ENCODE assay signal across 4 cellular contexts in the genomic region with DNA sequence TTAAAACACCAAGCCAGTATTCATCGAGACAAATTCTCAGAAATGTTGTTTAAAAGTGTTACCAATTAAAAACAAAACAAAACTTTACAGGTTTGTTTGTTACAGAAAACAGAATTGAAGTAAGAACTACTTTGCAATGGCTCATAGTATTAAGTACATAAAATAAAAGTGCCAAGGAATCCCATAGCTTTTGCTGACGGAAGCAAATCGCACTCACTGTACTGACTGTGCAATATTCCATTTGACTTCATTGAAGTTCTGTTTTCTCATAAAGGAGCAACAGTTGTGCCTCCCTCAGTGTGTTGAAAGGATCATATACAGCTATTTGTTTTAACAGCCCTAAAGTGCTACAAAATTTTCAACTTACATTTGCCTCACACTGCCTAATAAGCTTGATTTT.
TF ChIP-seq lines count a peak whose summit lies in the region.

No MANE protein-coding gene starts in this region.

TF ChIP-seq in HepG2, 621 proteins besides CTCF, POLR2A, EP300 and RAD21:
- TF ChIP-seq MAFF (IDR thresholded peaks at IDR 0.05; ENCODE audit: low read depth, low read length) (peak; percentile 94), ZNF75D (CRISPR knock-in tag; IDR thresholded peaks at IDR 0.05; ENCODE audit: borderline replicate concordance) (no peak), MAFK (conservative IDR thresholded peaks at IDR 0.05 in 1 of 2, IDR thresholded peaks at IDR 0.05 in 1 of 2; ENCODE audit: low read length in 2 of 2) (peak; percentile 91 to 96)
TF ChIP-seq in HepG2: peak in this region for 2.

TF ChIP-seq in A549, 52 proteins besides CTCF, POLR2A, EP300 and RAD21:
- TF ChIP-seq HOXB13 (CRISPR knock-in tag; IDR thresholded peaks at IDR 0.05; ENCODE audit: low read depth) (no peak), MAFK (IDR thresholded peaks at IDR 0.05; ENCODE audit: partially characterized antibody) (peak; percentile 35)

TF ChIP-seq in IMR-90, 13 proteins besides CTCF, POLR2A, EP300 and RAD21:
- TF ChIP-seq MAFK (IDR thresholded peaks at IDR 0.05; ENCODE audit: low read depth, low read length), result peak; percentile 53
- TF ChIP-seq CEBPB (IDR thresholded peaks at IDR 0.05; ENCODE audit: low read depth, low read length), result no peak
- no peak for TF ChIP-seq NFE2L2 (IDR thresholded peaks at IDR 0.05; ENCODE audit: low read depth, low read length)

TF ChIP-seq in K562, 482 proteins besides CTCF, POLR2A, EP300 and RAD21:
- TF ChIP-seq MAFK (IDR thresholded peaks at IDR 0.05; ENCODE audit: low read length), result peak; percentile 45; the same call in 1 of the 2 replicates
- no peak for TF ChIP-seq FIP1L1 (IDR thresholded peaks at IDR 0.05; ENCODE audit: low read depth, low read length, poor library complexity, severe bottlenecking)
- 0 out of 2 replicates have a peak, but pooled peaks have one; percentile 28 for TF ChIP-seq MAFF (IDR thresholded peaks at IDR 0.05; ENCODE audit: low read length)
- TF ChIP-seq, protein P1, sequence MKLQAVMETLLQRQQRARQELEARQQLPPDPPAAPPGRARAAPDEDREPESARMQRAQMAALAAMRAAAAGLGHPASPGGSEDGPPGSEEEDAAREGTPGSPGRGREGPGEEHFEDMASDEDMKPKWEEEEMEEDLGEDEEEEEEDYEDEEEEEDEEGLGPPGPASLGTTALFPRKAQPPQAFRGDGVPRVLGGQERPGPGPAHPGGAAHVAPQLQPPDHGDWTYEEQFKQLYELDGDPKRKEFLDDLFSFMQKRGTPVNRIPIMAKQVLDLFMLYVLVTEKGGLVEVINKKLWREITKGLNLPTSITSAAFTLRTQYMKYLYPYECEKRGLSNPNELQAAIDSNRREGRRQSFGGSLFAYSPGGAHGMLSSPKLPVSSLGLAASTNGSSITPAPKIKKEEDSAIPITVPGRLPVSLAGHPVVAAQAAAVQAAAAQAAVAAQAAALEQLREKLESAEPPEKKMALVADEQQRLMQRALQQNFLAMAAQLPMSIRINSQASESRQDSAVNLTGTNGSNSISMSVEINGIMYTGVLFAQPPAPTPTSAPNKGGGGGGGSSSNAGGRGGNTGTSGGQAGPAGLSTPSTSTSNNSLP (IDR thresholded peaks at IDR 0.05; ENCODE audit: borderline replicate concordance, low read depth, low read length), result no peak
- no peak for TF ChIP-seq GTF2F1 (IDR thresholded peaks at IDR 0.05; ENCODE audit: low read depth, low read length)
- no peak for TF ChIP-seq YY1 (IDR thresholded peaks at IDR 0.05; ENCODE audit: borderline replicate concordance in 1 of 3, control insufficient read depth in 1 of 3, extremely low read depth in 1 of 3, insufficient read depth in 3 of 3, insufficient read length in 1 of 3, insufficient replicate concordance in 2 of 3, low read depth in 1 of 3, low read length in 2 of 3)
- TF ChIP-seq, protein P2, sequence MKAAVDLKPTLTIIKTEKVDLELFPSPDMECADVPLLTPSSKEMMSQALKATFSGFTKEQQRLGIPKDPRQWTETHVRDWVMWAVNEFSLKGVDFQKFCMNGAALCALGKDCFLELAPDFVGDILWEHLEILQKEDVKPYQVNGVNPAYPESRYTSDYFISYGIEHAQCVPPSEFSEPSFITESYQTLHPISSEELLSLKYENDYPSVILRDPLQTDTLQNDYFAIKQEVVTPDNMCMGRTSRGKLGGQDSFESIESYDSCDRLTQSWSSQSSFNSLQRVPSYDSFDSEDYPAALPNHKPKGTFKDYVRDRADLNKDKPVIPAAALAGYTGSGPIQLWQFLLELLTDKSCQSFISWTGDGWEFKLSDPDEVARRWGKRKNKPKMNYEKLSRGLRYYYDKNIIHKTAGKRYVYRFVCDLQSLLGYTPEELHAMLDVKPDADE (conservative IDR thresholded peaks at IDR 0.05; ENCODE audit: control insufficient read depth, low read depth, low read length), result no peak
- TF ChIP-seq, protein P3, sequence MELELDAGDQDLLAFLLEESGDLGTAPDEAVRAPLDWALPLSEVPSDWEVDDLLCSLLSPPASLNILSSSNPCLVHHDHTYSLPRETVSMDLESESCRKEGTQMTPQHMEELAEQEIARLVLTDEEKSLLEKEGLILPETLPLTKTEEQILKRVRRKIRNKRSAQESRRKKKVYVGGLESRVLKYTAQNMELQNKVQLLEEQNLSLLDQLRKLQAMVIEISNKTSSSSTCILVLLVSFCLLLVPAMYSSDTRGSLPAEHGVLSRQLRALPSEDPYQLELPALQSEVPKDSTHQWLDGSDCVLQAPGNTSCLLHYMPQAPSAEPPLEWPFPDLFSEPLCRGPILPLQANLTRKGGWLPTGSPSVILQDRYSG (tag; conservative IDR thresholded peaks at IDR 0.05; ENCODE audit: low read depth), result no peak
- no peak for TF ChIP-seq ZFX (CRISPR knock-in tag; IDR thresholded peaks at IDR 0.05)
- no peak for TF ChIP-seq POU5F1 (IDR thresholded peaks at IDR 0.05; ENCODE audit: borderline replicate concordance, low read depth, low read length, partially characterized antibody)
